ENCODE assay signal across 3 cellular contexts in genomic region chr16:78258651-78259050, GRCh38.
TF ChIP-seq lines count a peak whose summit lies in the region.

No MANE protein-coding gene starts in this region.

TF ChIP-seq in HEK293T, 16 proteins besides CTCF, POLR2A, EP300 and RAD21 (continued from another document):
- peak; percentile 66 for TF ChIP-seq PKNOX1 (IDR thresholded peaks at IDR 0.05)
- TF ChIP-seq NFRKB (IDR thresholded peaks at IDR 0.05) = no peak
- peak; percentile 37; the same call in 1 of the 2 replicates for TF ChIP-seq CTBP1 (IDR thresholded peaks at IDR 0.05; ENCODE audit: borderline replicate concordance)

TF ChIP-seq in H1, 55 proteins besides CTCF, POLR2A, EP300 and RAD21 (continued from another document):
- no peak for TF ChIP-seq CBX5 (IDR thresholded peaks at IDR 0.05; ENCODE audit: low read depth, low read length)
- TF ChIP-seq TAF7 (optimal IDR thresholded peaks at IDR 0.05; ENCODE audit: borderline replicate concordance, low read depth, low read length) = no peak
- TF ChIP-seq JUN (IDR thresholded peaks at IDR 0.05; ENCODE audit: low read depth, low read length) = no peak
- TF ChIP-seq SIX5 (IDR thresholded peaks at IDR 0.05; ENCODE audit: low read depth, low read length) = no peak
- TF ChIP-seq HDAC2 (IDR thresholded peaks at IDR 0.05; ENCODE audit: borderline replicate concordance in 1 of 2, low read depth in 2 of 2, low read length in 2 of 2) = no peak

TF ChIP-seq in HepG2, 621 proteins besides CTCF, POLR2A, EP300 and RAD21 (continued from another document):
- TF ChIP-seq PRDM4 (CRISPR knock-in tag; IDR thresholded peaks at IDR 0.05; ENCODE audit: borderline replicate concordance) = no peak
- no peak for TF ChIP-seq ZEB1 (IDR thresholded peaks at IDR 0.05; ENCODE audit: insufficient replicate concordance, low read depth)
- no peak for TF ChIP-seq KDM5B (CRISPR knock-in tag; IDR thresholded peaks at IDR 0.05; ENCODE audit: borderline replicate concordance)
- TF ChIP-seq YEATS2 (CRISPR knock-in tag; IDR thresholded peaks at IDR 0.05; ENCODE audit: borderline replicate concordance) = no peak
- no peak for TF ChIP-seq ZNF451 (CRISPR knock-in tag; IDR thresholded peaks at IDR 0.05)
- TF ChIP-seq CBFB (CRISPR knock-in tag; IDR thresholded peaks at IDR 0.05) = no peak
TF ChIP-seq in HepG2: peak in this region for 0.
